Comparison of ENCODE assay signal across 1 cellular context in genomic region chr4:172666711-172667368, GRCh38.
A peak's percentile ranks its signal among the peaks of the same experiment; 100 is the strongest.
TF ChIP-seq lines count a peak whose summit lies in the region.

No MANE protein-coding gene starts in this region.

TF ChIP-seq in HEK293, 187 proteins besides CTCF, POLR2A, EP300 and RAD21 (continued from another document):
- TF ChIP-seq ZNF654 (tag by site-specific recombination; IDR thresholded peaks at IDR 0.05; ENCODE audit: low read depth) (peak; percentile 57), ZNF626 (tag by site-specific recombination; IDR thresholded peaks at IDR 0.05) (no peak), ZNF398 (tag by site-specific recombination; IDR thresholded peaks at IDR 0.05) (no peak)
